Comparison of ENCODE assay signal across 13 cellular contexts in genomic region chr11:44604171-44604581, GRCh38. TPM values are rescaled to one million over a fixed set of nuclear protein-coding genes. Genes with fewer than 3 reads are reported as not detected.
DNase-seq lines count a peak whose midpoint lies in the region; ATAC-seq lines count a peak whose summit lies in the region.
"Had no signal": no experiment of that assay in that cellular context is flagged by ENCODE, and none has a peak within 500 bp of the region (broad histone marks: within the 10 kb centered on the region; RNA-seq: fewer than 3 reads in every experiment).

No MANE protein-coding gene starts in this region.

- CTCF ChIA-PET in CD8-positive, alpha-beta memory T cell (lab: Charles Lee) = interaction anchor here (1.2 to 1.9 kb wide), 3 partner anchors 7 to 499 kb away, joined by 3 to 5 read pairs (median 4); no protein-coding TSS in a partner anchor

- ATAC-seq in T-helper 17 cell (no peak), naive B cell (ENCODE audit: low read depth in 2 of 2) (peak; percentile 18 to 25)
- ATAC-seq: Right ventricle myocardium inferior had no signal

- H3K27ac Mint-ChIP-seq in CD8-positive, alpha-beta memory T cell = peak overlapping the region in 6 of 8 donors; percentile 0 to 85 (median 45)
- H3K27ac Mint-ChIP-seq in T-helper 17 cell (peak overlapping the region; percentile 69), naive B cell (peak overlapping the region; percentile 91 to 100 (median 97))
- H3K27ac Mint-ChIP-seq: H9 had no signal

- peaks cover 0 to 56% (median 13%) of the 10 kb centered on the region in 3 donors for H3K36me3 Mint-ChIP-seq in CD8-positive, alpha-beta memory T cell
- peaks cover 6% of the 10 kb centered on the region for H3K36me3 Mint-ChIP-seq in T-helper 17 cell (ENCODE audit: low read depth)
- peaks cover 7 to 10% of the 10 kb centered on the region in 2 donors for H3K36me3 Mint-ChIP-seq in naive B cell

- H3K4me3 Mint-ChIP-seq in CD8-positive, alpha-beta memory T cell = no peak overlapping the region
- H3K4me3 Mint-ChIP-seq in T-helper 17 cell = peak overlapping the region; percentile 56
- peak overlapping the region; percentile 17 to 92 (median 70) for H3K4me3 Mint-ChIP-seq in naive B cell
- H3K4me3 Mint-ChIP-seq: H9 had no signal

- no peaks in the 10 kb centered on the region for H3K27me3 Mint-ChIP-seq in CD8-positive, alpha-beta memory T cell
- H3K27me3 Mint-ChIP-seq in T-helper 17 cell (no peaks in the 10 kb centered on the region), naive B cell (no peaks in the 10 kb centered on the region)

- H3K9me3 ChIP-seq in CD8-positive, alpha-beta memory T cell (ENCODE audit: low read length) = no peaks in the 10 kb centered on the region
- no peaks in the 10 kb centered on the region for H3K9me3 ChIP-seq in T-helper 17 cell (ENCODE audit: control insufficient read depth, low read length, poor library complexity, severe bottlenecking)

- no peak overlapping the region for H3K4me3 ChIP-seq in CD8-positive, alpha-beta memory T cell (ENCODE audit: low read length)

- H3K4me1 Mint-ChIP-seq in CD8-positive, alpha-beta memory T cell = peaks cover 18 to 41% (median 23%) of the 10 kb centered on the region in 3 donors
- peaks cover 34% of the 10 kb centered on the region for H3K4me1 Mint-ChIP-seq in T-helper 17 cell
- H3K4me1 Mint-ChIP-seq in naive B cell = peaks cover 66 to 99% (median 93%) of the 10 kb centered on the region in 3 donors

- H3K27me3 ChIP-seq in CD8-positive, alpha-beta memory T cell (ENCODE audit: insufficient read depth, low read length, poor library complexity, severe bottlenecking) = no peaks in the 10 kb centered on the region

- POLR2A ChIA-PET in CD8-positive, alpha-beta memory T cell (lab: Charles Lee) = no interaction called here

- no peak overlapping the region for H3K27ac ChIP-seq in CD8-positive, alpha-beta memory T cell (ENCODE audit: low read depth, low read length)

- no peaks in the 10 kb centered on the region for H3K9me3 Mint-ChIP-seq in CD8-positive, alpha-beta memory T cell
- H3K9me3 Mint-ChIP-seq in naive B cell = no peaks in the 10 kb centered on the region
- H3K9me3 Mint-ChIP-seq: H9 had no signal

- no peaks in the 10 kb centered on the region for H3K36me3 ChIP-seq in CD8-positive, alpha-beta memory T cell (ENCODE audit: insufficient read depth, low read length)

- peaks cover 11% of the 10 kb centered on the region for H3K4me1 ChIP-seq in CD8-positive, alpha-beta memory T cell (ENCODE audit: insufficient read depth, low read length)

- DNase-seq in CD8-positive, alpha-beta memory T cell = no peak
- DNase-seq in M059J (ENCODE audit: low read depth) = peak; percentile 40
- DNase-seq in T-helper 17 cell = no peak
- peak; percentile 47 for DNase-seq in naive B cell
- DNase-seq in HT-29 (ENCODE audit: low spot score) = no peak
- no peak for DNase-seq in anterior cingulate cortex (lab: John Stamatoyannopoulos, UW)
- no peak for DNase-seq in DMS53 (lab: John Stamatoyannopoulos, UW)
- DNase-seq: activated effector memory CD4-positive, alpha-beta T cell treated with anti-CD3 and anti-CD28 coated beads, Interleukin-2, amount 50 U/mL, for 16 hours; Calu3; foreskin fibroblast; H9; NCI-H1930 had no signal

RNA-seq across cellular contexts. Expression of gene CD82, which starts 38.7 kb away (rescaled TPM):
- total RNA-seq in CD8-positive, alpha-beta memory T cell = 100 to 1,000 TPM; 356 to 388 TPM
- 131 TPM for polyA plus RNA-seq in CD8-positive, alpha-beta memory T cell
- total RNA-seq in M059J (2014; rRNA removed; shearing (Covaris generic)) = 41.6 and 50.0 TPM in 2 replicates
- total RNA-seq in T-helper 17 cell = 100 to 1,000 TPM; 112 to 146 TPM
- polyA plus RNA-seq in naive B cell (ENCODE audit: low read depth in 6 of 6) = 100 to 1,000 TPM; 146 to 292 (median 225) TPM
- 159 and 173 TPM in 2 replicates for total RNA-seq in HT-29 (2014; rRNA removed; shearing (Covaris generic))

Comparison
In these comparisons a context has a peak if more than half of its experiments do, and no peak if none do; other contexts are left out.
1. DNase-seq: peak in M059J (single experiment) and naive B cell (single experiment); none in CD8-positive, alpha-beta memory T cell (0 of 5), T-helper 17 cell (0 of 3), HT-29 (single experiment), anterior cingulate cortex (0 of 58) and DMS53 (single experiment).
2. H3K27ac Mint-ChIP-seq: peak in every context shown above with its lines; median percentile 97 in naive B cell; 69 in T-helper 17 cell; 45 in CD8-positive, alpha-beta memory T cell.
3. H3K4me3 Mint-ChIP-seq: peak in T-helper 17 cell (single experiment) and naive B cell (8 of 8); none in CD8-positive, alpha-beta memory T cell (0 of 7).